In the genomic region with DNA sequence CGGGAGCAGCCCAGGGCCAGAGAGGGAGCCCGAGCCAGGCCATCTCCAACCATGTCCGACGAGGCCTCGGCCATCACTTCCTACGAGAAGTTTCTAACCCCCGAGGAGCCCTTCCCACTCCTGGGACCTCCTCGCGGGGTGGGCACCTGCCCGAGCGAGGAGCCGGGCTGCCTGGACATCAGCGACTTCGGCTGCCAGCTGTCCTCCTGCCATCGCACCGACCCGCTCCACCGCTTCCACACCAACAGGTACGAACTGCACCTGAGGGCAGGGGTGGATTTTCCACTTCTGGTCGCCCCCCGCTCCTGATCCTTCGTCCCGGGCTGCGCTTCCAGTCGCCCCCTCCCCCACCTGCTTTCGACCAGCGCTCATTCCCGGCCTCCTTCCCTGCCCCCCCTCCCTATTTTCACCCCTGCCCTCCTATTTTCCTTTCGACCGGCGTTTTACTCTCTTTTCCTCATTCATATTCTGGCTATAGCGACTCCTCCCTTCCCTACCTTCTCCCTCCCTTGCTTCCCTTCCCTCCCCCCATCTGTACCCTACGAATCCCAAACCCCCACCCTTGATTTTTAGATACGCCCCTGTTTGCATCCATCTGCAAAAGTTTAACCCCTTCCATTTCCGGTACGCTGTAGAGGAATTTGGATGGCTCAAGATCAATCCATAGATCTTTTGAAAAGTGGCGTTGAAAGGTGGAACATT, we compare ENCODE assay signal across 8 cellular contexts. TPM values are rescaled to one million over a fixed set of nuclear protein-coding genes. Genes with fewer than 3 reads are reported as not detected.
A peak's percentile ranks its signal among the peaks of the same experiment; 100 is the strongest.
DNase-seq lines count a peak whose midpoint lies in the region; ATAC-seq and TF ChIP-seq lines count a peak whose summit lies in the region.

No MANE protein-coding gene starts in this region.

- no peaks in the 10 kb centered on the region for H3K9me3 Mint-ChIP-seq in effector memory CD8-positive, alpha-beta T cell
- no peaks in the 10 kb centered on the region for H3K9me3 Mint-ChIP-seq in neural crest cell

- no peaks in the 10 kb centered on the region for H3K27me3 Mint-ChIP-seq in effector memory CD8-positive, alpha-beta T cell
- H3K27me3 Mint-ChIP-seq in neural crest cell (ENCODE audit: low read depth), result no peaks in the 10 kb centered on the region

- peaks cover 26 to 31% of the 10 kb centered on the region in 2 donors for H3K4me1 Mint-ChIP-seq in effector memory CD8-positive, alpha-beta T cell (ENCODE audit: low read depth in 2 of 2)
- peaks cover 24% of the 10 kb centered on the region for H3K4me1 Mint-ChIP-seq in neural crest cell

- ATAC-seq in effector memory CD8-positive, alpha-beta T cell (replicated peaks), result no peak
- ATAC-seq in GM19463 (IDR thresholded peaks at IDR 0.05; ENCODE audit: unreplicated experiment), result no peak

- H3K36me3 Mint-ChIP-seq in effector memory CD8-positive, alpha-beta T cell (ENCODE audit: insufficient read depth), result peaks cover under 1% of the 10 kb centered on the region
- H3K36me3 Mint-ChIP-seq in neural crest cell (ENCODE audit: low read depth), result no peaks in the 10 kb centered on the region

- H3K4me3 Mint-ChIP-seq in effector memory CD8-positive, alpha-beta T cell, result peak overlapping the region; percentile 83 to 84
- peak overlapping the region; percentile 85 for H3K4me3 Mint-ChIP-seq in neural crest cell

- H3K4me3 ChIP-seq in GM12875 (ENCODE audit: low read depth, low read length), result peak overlapping the region; percentile 88

- DNase-seq in NCI-H69 (lab: John Stamatoyannopoulos, UW) (peak; percentile 31), neural crest cell (ENCODE audit: low read depth, low spot score) (no peak), SKM-1 (lab: John Stamatoyannopoulos, UW; ENCODE audit: unreplicated experiment) (no peak), islet precursor cell (no peak), putamen (ENCODE audit: low spot score) (no peak)
- no peak for DNase-seq in effector memory CD8-positive, alpha-beta T cell

- TF ChIP-seq CTCF in GM12875 (IDR thresholded peaks at IDR 0.05; ENCODE audit: borderline replicate concordance, insufficient read depth, low read depth, low read length) (no peak), neural crest cell (conservative IDR thresholded peaks at IDR 0.05) (no peak)

- H3K27ac Mint-ChIP-seq in effector memory CD8-positive, alpha-beta T cell, result peak overlapping the region; percentile 59 to 78
- H3K27ac Mint-ChIP-seq in neural crest cell (ENCODE audit: unreplicated experiment), result no peak overlapping the region

RNA-seq across cellular contexts. Expression of a gene that starts 0.6 kb away (rescaled TPM):
- 17.4 and 18.2 TPM in 2 replicates for total RNA-seq in neural crest cell

RNA-seq across cellular contexts. Expression of a gene that starts 10.1 kb away (rescaled TPM):
- 6.2 and 6.8 TPM in 2 replicates for total RNA-seq in neural crest cell

RNA-seq across cellular contexts. Expression of a gene that starts 54.6 kb away (rescaled TPM):
- 8.7 and 9.3 TPM in 2 replicates for total RNA-seq in neural crest cell
